ENCODE assay signal across 1 cellular context in genomic region chr6:34771727-34772126, GRCh38.
TF ChIP-seq lines count a peak whose summit lies in the region.

No MANE protein-coding gene starts in this region.

TF ChIP-seq in SK-N-SH, 30 proteins besides CTCF, POLR2A, EP300 and RAD21:
- TF ChIP-seq JUND (IDR thresholded peaks at IDR 0.05) (peak; percentile 42; the same call in 1 of the 2 replicates), FOSL2 (IDR thresholded peaks at IDR 0.05; ENCODE audit: borderline replicate concordance, low read depth) (peak; percentile 67; the same call in 1 of the 2 replicates), SMC3 (IDR thresholded peaks at IDR 0.05; ENCODE audit: low read depth, low read length) (no peak)
